ENCODE assay signal across 7 cellular contexts in genomic region chr3:127588675-127589577, GRCh38. TPM values are rescaled to one million over a fixed set of nuclear protein-coding genes. Genes with fewer than 3 reads are reported as not detected.
A peak's percentile ranks its signal among the peaks of the same experiment; 100 is the strongest.
DNase-seq lines count a peak whose midpoint lies in the region; ATAC-seq and TF ChIP-seq lines count a peak whose summit lies in the region.

No MANE protein-coding gene starts in this region.

- TF ChIP-seq POLR2A in breast epithelium (IDR thresholded peaks at IDR 0.05) (no peak), uterus (IDR thresholded peaks at IDR 0.05) (no peak)

- peak overlapping the region; percentile 92 for H3K4me2 ChIP-seq in OCI-LY1 (ENCODE audit: low read length)

- no peak overlapping the region for H2AFZ ChIP-seq in OCI-LY1 (ENCODE audit: low read length)

- ATAC-seq in HG03571 (IDR thresholded peaks at IDR 0.05; ENCODE audit: unreplicated experiment): no peak

- H3K9ac ChIP-seq in OCI-LY1 (ENCODE audit: low read length): peak overlapping the region; percentile 90

- intact Hi-C loops in breast epithelium (cut with DNase I; ENCODE audit: low total_unique reads): loop anchor here (5.0 kb wide), 1 partner anchor 298 kb away; no protein-coding TSS in a partner anchor
- intact Hi-C loops in uterus (cut with DNase I; ENCODE audit: low total_unique reads): no loop called here

- H3K4me3 ChIP-seq in GM12865 (ENCODE audit: low read depth, low read length): peak overlapping the region; percentile 80
- peak overlapping the region; percentile 92 for H3K4me3 ChIP-seq in OCI-LY1 (ENCODE audit: low read depth, low read length, poor library complexity, severe bottlenecking)
- H3K4me3 ChIP-seq in breast epithelium: peak overlapping the region; percentile 90 to 98 (median 94)
- peak overlapping the region; percentile 84 for H3K4me3 ChIP-seq in mesodermal cell (ENCODE audit: extremely low read depth, insufficient read depth, low read length, poor library complexity, severe bottlenecking)
- peak overlapping the region; percentile 54 to 93 for H3K4me3 ChIP-seq in uterus

- H3K9me2 ChIP-seq in OCI-LY1 (ENCODE audit: low read depth, low read length): no peaks in the 10 kb centered on the region

- H3K27me3 ChIP-seq in OCI-LY1 (ENCODE audit: insufficient read depth, low read length): no peaks in the 10 kb centered on the region
- no peaks in the 10 kb centered on the region for H3K27me3 ChIP-seq in breast epithelium
- no peaks in the 10 kb centered on the region for H3K27me3 ChIP-seq in uterus

- DNase-seq in GM12865 (ENCODE audit: low read depth) (peak; percentile 57), breast epithelium (ENCODE audit: low spot score in 2 of 2) (no peak), uterus (no peak), nucleus accumbens (lab: John Stamatoyannopoulos, UW) (no peak)

- no peaks in the 10 kb centered on the region for H3F3A ChIP-seq in OCI-LY1 (ENCODE audit: insufficient read depth, low read length)

- 60 to 70% methylated on average over 8 to 13 of the region's 16 CpGs for WGBS in mesodermal cell (ENCODE audit: insufficient coverage in 2 of 2), 2 experiments

- peaks cover 43% of the 10 kb centered on the region for H3K4me1 ChIP-seq in OCI-LY1 (ENCODE audit: insufficient read depth, low read length, severe bottlenecking)
- peaks cover 14% of the 10 kb centered on the region in 2 donors for H3K4me1 ChIP-seq in breast epithelium
- H3K4me1 ChIP-seq in mesodermal cell (ENCODE audit: control insufficient read depth, insufficient read depth, low read length, poor library complexity, severe bottlenecking): peaks cover 9% of the 10 kb centered on the region
- peaks cover 0 to 3% of the 10 kb centered on the region in 2 donors for H3K4me1 ChIP-seq in uterus

- no peaks in the 10 kb centered on the region for H4K20me1 ChIP-seq in OCI-LY1 (ENCODE audit: insufficient read depth, low read length)

- H3K27ac ChIP-seq in OCI-LY1 (ENCODE audit: low read depth, low read length, poor library complexity, severe bottlenecking) (peak overlapping the region; percentile 33), breast epithelium (peak overlapping the region; percentile 92 to 97), mesodermal cell (ENCODE audit: low read depth, low read length, severe bottlenecking) (no peak overlapping the region), uterus (peak overlapping the region; percentile 90 to 91)

- H3K9me3 ChIP-seq in OCI-LY1 (ENCODE audit: low read length) (no peaks in the 10 kb centered on the region), breast epithelium (no peaks in the 10 kb centered on the region), mesodermal cell (ENCODE audit: control insufficient read depth, low read length) (no peaks in the 10 kb centered on the region), uterus (no peaks in the 10 kb centered on the region)

- TF ChIP-seq CTCF in GM12865 (IDR thresholded peaks at IDR 0.05; ENCODE audit: insufficient read depth, low read depth, low read length, missing control alignments): no peak
- no peak for TF ChIP-seq CTCF in OCI-LY1 (IDR thresholded peaks at IDR 0.05; ENCODE audit: low read length)
- TF ChIP-seq CTCF in breast epithelium (IDR thresholded peaks at IDR 0.05): no peak
- TF ChIP-seq CTCF in uterus (IDR thresholded peaks at IDR 0.05): no peak

- H3K36me3 ChIP-seq in OCI-LY1 (ENCODE audit: insufficient read depth, low read length): peaks cover 12% of the 10 kb centered on the region; the same call in 1 of the 2 replicates
- H3K36me3 ChIP-seq in breast epithelium: no peaks in the 10 kb centered on the region
- peaks cover 7% of the 10 kb centered on the region for H3K36me3 ChIP-seq in mesodermal cell (ENCODE audit: control insufficient read depth, insufficient read depth, low read length)
- H3K36me3 ChIP-seq in uterus: no peaks in the 10 kb centered on the region

- 0 out of 2 replicates have a peak, but pooled peaks cover 3% of the 10 kb centered on the region for H3K79me2 ChIP-seq in OCI-LY1 (ENCODE audit: insufficient read depth, low read length)

RNA-seq across cellular contexts. Expression of gene TPRA1, which starts 1.6 kb away (rescaled TPM):
- total RNA-seq in breast epithelium: 10 to 100 TPM; 32.1 to 49.0 (median 39.8) TPM
- 22.7 TPM for polyA plus RNA-seq in mesodermal cell (2013, experiment 1 of 2)
- polyA plus RNA-seq in mesodermal cell (2013, experiment 2 of 2): 19.6 TPM
- total RNA-seq in uterus: 10 to 100 TPM; 22.4 to 72.5 (median 37.7) TPM

RNA-seq across cellular contexts. Expression of gene MCM2, which starts 9.3 kb away (rescaled TPM):
- total RNA-seq in breast epithelium: 1 to 10 TPM; 5.4 to 9.8 (median 6.7) TPM
- 43.9 TPM for polyA plus RNA-seq in mesodermal cell (2013, experiment 1 of 2)
- 37.3 TPM for polyA plus RNA-seq in mesodermal cell (2013, experiment 2 of 2)
- 10 to 100 TPM in 2 of 4 donors, 1 to 10 TPM in 2; 5.9 to 80.3 (median 15.7) TPM for total RNA-seq in uterus

RNA-seq across cellular contexts. Expression of gene PODXL2, which starts 40.1 kb away (rescaled TPM):
- total RNA-seq in breast epithelium (10 to 100 TPM in 1 of 3 donors, 1 to 10 TPM in 2; 8.8 to 10.6 (median 8.8) TPM), uterus (10 to 100 TPM in 1 of 4 donors, 1 to 10 TPM in 1, not detected in 2; 1.5 to 13.5 TPM)
- polyA plus RNA-seq in mesodermal cell (2013, experiment 1 of 2): 12.6 TPM
- polyA plus RNA-seq in mesodermal cell (2013, experiment 2 of 2): 9.7 TPM
